3 cellular contexts compared by ENCODE assay signal in genomic region chr16:60087530-60087929, GRCh38.
TF ChIP-seq lines count a peak whose summit lies in the region.

No MANE protein-coding gene starts in this region.

TF ChIP-seq in HepG2, 621 proteins besides CTCF, POLR2A, EP300 and RAD21:
- no peak for TF ChIP-seq MIER3 (CRISPR knock-in tag; IDR thresholded peaks at IDR 0.05; ENCODE audit: borderline replicate concordance)
- TF ChIP-seq MAFK (conservative IDR thresholded peaks at IDR 0.05 in 1 of 2, IDR thresholded peaks at IDR 0.05 in 1 of 2; ENCODE audit: low read length in 2 of 2), result peak; percentile 56 to 68
- peak; percentile 54 for TF ChIP-seq MAFF (IDR thresholded peaks at IDR 0.05; ENCODE audit: low read depth, low read length)
- no peak for TF ChIP-seq ELF1 (CRISPR knock-in tag; IDR thresholded peaks at IDR 0.05)

TF ChIP-seq in A549, 52 proteins besides CTCF, POLR2A, EP300 and RAD21:
- TF ChIP-seq HEYL (CRISPR knock-in tag; IDR thresholded peaks at IDR 0.05) (no peak), MAFK (IDR thresholded peaks at IDR 0.05; ENCODE audit: partially characterized antibody) (peak; percentile 17)

TF ChIP-seq in IMR-90, 13 proteins besides CTCF, POLR2A, EP300 and RAD21:
- TF ChIP-seq MAFK (IDR thresholded peaks at IDR 0.05; ENCODE audit: low read depth, low read length) (0 out of 2 replicates have a peak, but pooled peaks have one; percentile 1), SMC3 (IDR thresholded peaks at IDR 0.05; ENCODE audit: low read depth, low read length) (no peak), NFE2L2 (IDR thresholded peaks at IDR 0.05; ENCODE audit: low read depth, low read length) (no peak), BHLHE40 (IDR thresholded peaks at IDR 0.05; ENCODE audit: low read depth, low read length) (no peak), MAZ (IDR thresholded peaks at IDR 0.05; ENCODE audit: borderline replicate concordance, low read depth, low read length) (no peak), USF2 (IDR thresholded peaks at IDR 0.05; ENCODE audit: low read depth, low read length) (no peak), CEBPB (IDR thresholded peaks at IDR 0.05; ENCODE audit: low read depth, low read length) (no peak)
TF ChIP-seq in IMR-90: peak in this region for 1.
